ENCODE assay signal across 18 cellular contexts in the genomic region with DNA sequence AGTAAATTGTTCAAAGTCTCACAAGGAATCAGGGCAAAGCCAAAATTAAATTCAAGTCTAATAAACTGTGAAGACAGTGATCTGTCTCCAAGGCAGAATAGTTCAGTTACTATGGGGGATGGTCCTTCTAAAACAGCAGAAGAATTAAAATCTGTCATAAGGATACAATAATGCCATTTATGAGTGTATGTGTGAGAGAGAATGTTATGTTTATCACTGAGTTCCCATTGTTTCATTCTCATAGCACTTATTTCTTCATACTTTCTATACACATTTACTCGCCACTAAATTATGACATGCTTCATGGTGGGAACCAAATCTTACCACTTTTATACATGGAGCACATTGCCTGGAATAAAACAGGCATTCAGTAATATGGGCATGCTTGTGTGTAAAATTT.
DNase-seq lines count a peak whose midpoint lies in the region; ATAC-seq and TF ChIP-seq lines count a peak whose summit lies in the region.
"Had no signal": no experiment of that assay in that cellular context is flagged by ENCODE, and none has a peak within 500 bp of the region (broad histone marks: within the 10 kb centered on the region; RNA-seq: fewer than 3 reads in every experiment).

No MANE protein-coding gene starts in this region.

- no peak overlapping the region for H2BK5ac ChIP-seq in IMR-90 (ENCODE audit: low read depth, low read length, poor library complexity, severe bottlenecking)

- H3K4me1 ChIP-seq in IMR-90 (ENCODE audit: control insufficient read depth, insufficient read depth, low read length): peaks cover 2% of the 10 kb centered on the region; the same call in 1 of the 2 replicates

- no peaks in the 10 kb centered on the region for H3K27me3 ChIP-seq in IMR-90 (ENCODE audit: control insufficient read depth, insufficient read depth, low read length)

- POLR2A ChIA-PET in IMR-90 (lab: Charles Lee; ENCODE audit: unreplicated experiment): no interaction called here
- POLR2A ChIA-PET in activated CD8-positive, alpha-beta T cell treated with anti-CD3 and anti-CD28 coated beads for 36 hours (lab: Charles Lee): no interaction called here

- H3K27me3 Mint-ChIP-seq in chondrocyte (ENCODE audit: low read depth) (no peaks in the 10 kb centered on the region), progenitor cell of endocrine pancreas (no peaks in the 10 kb centered on the region)
- H3K27me3 Mint-ChIP-seq in activated T-cell treated with anti-CD3 and anti-CD28 coated beads, Interleukin-2, amount 50 U/mL, for 72 hours (ENCODE audit: low read depth): no peaks in the 10 kb centered on the region
- H3K27me3 Mint-ChIP-seq in activated CD8-positive, alpha-beta T cell treated with anti-CD3 and anti-CD28 coated beads for 36 hours: no peaks in the 10 kb centered on the region

- H3K36me3 ChIP-seq in IMR-90 (ENCODE audit: control insufficient read depth, insufficient read depth, low read length): no peaks in the 10 kb centered on the region
- H3K36me3 ChIP-seq: BLaER1 had no signal

- DNase-seq in COLO829 (ENCODE audit: low spot score): peak; percentile 18
- peak; percentile 14 for DNase-seq in IMR-90
- no peak for DNase-seq in chondrocyte (ENCODE audit: low spot score)
- DNase-seq in progenitor cell of endocrine pancreas (ENCODE audit: low spot score, unreplicated experiment): no peak
- no peak for DNase-seq in activated T-cell treated with anti-CD3 and anti-CD28 coated beads, Interleukin-2, amount 50 U/mL, for 72 hours
- no peak for DNase-seq in ecto neural progenitor cell (ENCODE audit: low spot score)
- DNase-seq in activated CD8-positive, alpha-beta T cell treated with anti-CD3 and anti-CD28 coated beads for 36 hours: no peak
- DNase-seq: AML-193; CD8-positive, alpha-beta memory T cell; DMS153; DND-41; GF-D8; GM23248; KG1 had no signal

- ATAC-seq in IMR-90 (ENCODE audit: low read depth) (no peak), GM18519 (IDR thresholded peaks at IDR 0.05; ENCODE audit: low FRiP score, unreplicated experiment) (no peak)
- ATAC-seq in activated T-cell treated with anti-CD3 and anti-CD28 coated beads, Interleukin-2, amount 50 U/mL, for 72 hours (replicated peaks in 1 of 2): no peak
- ATAC-seq in activated CD8-positive, alpha-beta T cell treated with anti-CD3 and anti-CD28 coated beads for 36 hours: no peak
- ATAC-seq: HCT116 had no signal

- no peak overlapping the region for H2AK9ac ChIP-seq in IMR-90 (replicated peaks; ENCODE audit: low read depth, low read length, poor library complexity)

- no peak overlapping the region for H4K91ac ChIP-seq in IMR-90 (ENCODE audit: insufficient read depth, low read depth, low read length)

- WGBS in IMR-90 (ENCODE audit: extremely low coverage in 2 of 2, insufficient read length in 1 of 2), 2 experiments: no CpG with 5 or more reads among the region's 1 CpG

- H3K27ac ChIP-seq in IMR-90 (ENCODE audit: insufficient read depth, low read length): no peak overlapping the region
- H3K27ac ChIP-seq: BLaER1, GM23248, HL-60 had no signal

- H3K4ac ChIP-seq in IMR-90 (ENCODE audit: low read depth, low read length): no peak overlapping the region

- H4K20me1 ChIP-seq in IMR-90 (ENCODE audit: insufficient read depth, low read length): no peaks in the 10 kb centered on the region

- H3K4me3 ChIP-seq in IMR-90 (ENCODE audit: insufficient read depth, low read depth, low read length): no peak overlapping the region
- H3K4me3 ChIP-seq: BLaER1, GM23248 had no signal

- no TSS peak for BruUV-seq in IMR-90 (replicated peaks; lab: Mats Ljungman, UMichigan)

- CTCF ChIA-PET in IMR-90 (lab: Yijun Ruan, JAX): no interaction called here
- CTCF ChIA-PET in activated CD8-positive, alpha-beta T cell treated with anti-CD3 and anti-CD28 coated beads for 36 hours (lab: Charles Lee): no interaction called here

- in situ Hi-C loops in IMR-90 (cut with MboI; ENCODE audit: low sequenced_read_pairs): no loop called here

- H2AK5ac ChIP-seq in IMR-90 (ENCODE audit: low read depth, low read length): no peak overlapping the region

- no peak overlapping the region for H2BK15ac ChIP-seq in IMR-90 (ENCODE audit: low read depth, low read length)

- intact Hi-C loops in IMR-90 (cut with micrococcal nuclease): no loop called here
- intact Hi-C loops in activated CD8-positive, alpha-beta T cell treated with anti-CD3 and anti-CD28 coated beads for 36 hours (cut with micrococcal nuclease): no loop called here

- H3K79me1 ChIP-seq in IMR-90 (ENCODE audit: low read depth in 1 of 2, low read length in 2 of 2): peaks cover 6% of the 10 kb centered on the region in 2 experiments; a peak in 3 of 4 replicates

- H2BK120ac ChIP-seq in IMR-90 (ENCODE audit: low read depth, low read length): no peak overlapping the region

- no peak overlapping the region for H2BK20ac ChIP-seq in IMR-90 (ENCODE audit: low read depth, low read length)

- H3K36me3 Mint-ChIP-seq in chondrocyte (ENCODE audit: low read depth) (peaks cover 2% of the 10 kb centered on the region), progenitor cell of endocrine pancreas (ENCODE audit: insufficient read depth) (peaks cover 5% of the 10 kb centered on the region)
- H3K36me3 Mint-ChIP-seq in activated T-cell treated with anti-CD3 and anti-CD28 coated beads, Interleukin-2, amount 50 U/mL, for 72 hours (ENCODE audit: insufficient read depth in 2 of 2): peaks cover 0 to 3% of the 10 kb centered on the region in 2 donors
- H3K36me3 Mint-ChIP-seq in activated CD8-positive, alpha-beta T cell treated with anti-CD3 and anti-CD28 coated beads for 36 hours (ENCODE audit: low read depth): peaks cover 4% of the 10 kb centered on the region

- no peak for TF ChIP-seq RAD21 in IMR-90 (IDR thresholded peaks at IDR 0.05; ENCODE audit: low read length)

- TF ChIP-seq POLR2A in IMR-90 (IDR thresholded peaks at IDR 0.05; ENCODE audit: low read depth, low read length): no peak

- H2AFZ ChIP-seq in IMR-90 (replicated peaks; ENCODE audit: low read length, poor library complexity): no peak overlapping the region
- H2AFZ ChIP-seq: GM23248 had no signal

- H3K18ac ChIP-seq in IMR-90 (ENCODE audit: low read depth, low read length): no peak overlapping the region

- no peak overlapping the region for H4K8ac ChIP-seq in IMR-90 (ENCODE audit: low read depth in 2 of 2, low read length in 2 of 2)

- H3K27ac Mint-ChIP-seq in chondrocyte (ENCODE audit: unreplicated experiment) (peak overlapping the region; percentile 46), progenitor cell of endocrine pancreas (peak overlapping the region; percentile 65)
- H3K27ac Mint-ChIP-seq in activated T-cell treated with anti-CD3 and anti-CD28 coated beads, Interleukin-2, amount 50 U/mL, for 72 hours: no peak overlapping the region
- no peak overlapping the region for H3K27ac Mint-ChIP-seq in activated CD8-positive, alpha-beta T cell treated with anti-CD3 and anti-CD28 coated beads for 36 hours

- no peak overlapping the region for H3K56ac ChIP-seq in IMR-90 (ENCODE audit: extremely low read depth, insufficient read depth, low read length)

- no peak overlapping the region for H3K9ac ChIP-seq in IMR-90 (ENCODE audit: low read depth, low read length)
- H3K9ac ChIP-seq: BLaER1, GM23248 had no signal

- no peak overlapping the region for H3K23ac ChIP-seq in IMR-90 (ENCODE audit: low read depth, low read length)

- H3K4me3 Mint-ChIP-seq in chondrocyte (ENCODE audit: unreplicated experiment) (no peak overlapping the region), progenitor cell of endocrine pancreas (ENCODE audit: low read depth) (no peak overlapping the region)
- H3K4me3 Mint-ChIP-seq in activated T-cell treated with anti-CD3 and anti-CD28 coated beads, Interleukin-2, amount 50 U/mL, for 72 hours: no peak overlapping the region
- no peak overlapping the region for H3K4me3 Mint-ChIP-seq in activated CD8-positive, alpha-beta T cell treated with anti-CD3 and anti-CD28 coated beads for 36 hours
- H3K4me3 Mint-ChIP-seq: CD8-positive, alpha-beta memory T cell had no signal

- H3K4me1 Mint-ChIP-seq in chondrocyte (ENCODE audit: low read depth) (peaks cover 36% of the 10 kb centered on the region), progenitor cell of endocrine pancreas (ENCODE audit: low read depth) (peaks cover 25% of the 10 kb centered on the region)
- H3K4me1 Mint-ChIP-seq in activated T-cell treated with anti-CD3 and anti-CD28 coated beads, Interleukin-2, amount 50 U/mL, for 72 hours (ENCODE audit: low read depth): peaks cover 16% of the 10 kb centered on the region
- peaks cover 17% of the 10 kb centered on the region for H3K4me1 Mint-ChIP-seq in activated CD8-positive, alpha-beta T cell treated with anti-CD3 and anti-CD28 coated beads for 36 hours (ENCODE audit: low read depth)

- dilution Hi-C loops in IMR-90 (cut with HindIII; ENCODE audit: low sequenced_read_pairs, unreplicated experiment): no loop called here

- no peak for TF ChIP-seq CTCF in IMR-90 (conservative IDR thresholded peaks at IDR 0.05; ENCODE audit: low read depth, low read length)
- no peak for TF ChIP-seq CTCF in chondrocyte (IDR thresholded peaks at IDR 0.05)
- no peak for TF ChIP-seq CTCF in progenitor cell of endocrine pancreas (IDR thresholded peaks at IDR 0.05; ENCODE audit: unreplicated experiment)
- TF ChIP-seq CTCF in activated CD8-positive, alpha-beta T cell treated with anti-CD3 and anti-CD28 coated beads for 36 hours (IDR thresholded peaks at IDR 0.05): no peak

- H3K9me3 ChIP-seq in IMR-90 (ENCODE audit: control insufficient read depth, insufficient read depth, low read length): no peaks in the 10 kb centered on the region
- H3K9me3 ChIP-seq: BLaER1 had no signal

- no peak overlapping the region for H4K5ac ChIP-seq in IMR-90 (ENCODE audit: low read depth, low read length)

- no peak overlapping the region for H3K14ac ChIP-seq in IMR-90 (replicated peaks; ENCODE audit: low read depth, low read length)

- H3K9me1 ChIP-seq in IMR-90 (ENCODE audit: insufficient read depth, low read length): no peaks in the 10 kb centered on the region

- no peaks in the 10 kb centered on the region for H3K9me3 Mint-ChIP-seq in chondrocyte (ENCODE audit: low read depth)
- H3K9me3 Mint-ChIP-seq in progenitor cell of endocrine pancreas (ENCODE audit: low read depth): no peaks in the 10 kb centered on the region
- no peaks in the 10 kb centered on the region for H3K9me3 Mint-ChIP-seq in activated T-cell treated with anti-CD3 and anti-CD28 coated beads, Interleukin-2, amount 50 U/mL, for 72 hours
- no peaks in the 10 kb centered on the region for H3K9me3 Mint-ChIP-seq in activated CD8-positive, alpha-beta T cell treated with anti-CD3 and anti-CD28 coated beads for 36 hours
- H3K9me3 Mint-ChIP-seq: CD8-positive, alpha-beta memory T cell had no signal

- H3K4me2 ChIP-seq in IMR-90 (ENCODE audit: low read depth, low read length): no peak overlapping the region
- H3K4me2 ChIP-seq: BLaER1 had no signal

TF ChIP-seq in IMR-90, 13 proteins besides CTCF, POLR2A, EP300 and RAD21 (continues in another document):
- TF ChIP-seq NFE2L2 (IDR thresholded peaks at IDR 0.05; ENCODE audit: low read depth, low read length) (no peak), MAFK (IDR thresholded peaks at IDR 0.05; ENCODE audit: low read depth, low read length) (no peak), SMC3 (IDR thresholded peaks at IDR 0.05; ENCODE audit: low read depth, low read length) (no peak)

Comparison
In these comparisons a context has a peak if more than half of its experiments do, and no peak if none do; other contexts are left out.
1. DNase-seq: peak in COLO829 (single experiment) and IMR-90 (single experiment); none in chondrocyte (single experiment), progenitor cell of endocrine pancreas (single experiment), activated T-cell treated with anti-CD3 and anti-CD28 coated beads, Interleukin-2, amount 50 U/mL, for 72 hours (0 of 2), ecto neural progenitor cell (single experiment) and activated CD8-positive, alpha-beta T cell treated with anti-CD3 and anti-CD28 coated beads for 36 hours (single experiment).
2. H3K27ac Mint-ChIP-seq: peak in chondrocyte (single experiment) and progenitor cell of endocrine pancreas (single experiment); none in activated T-cell treated with anti-CD3 and anti-CD28 coated beads, Interleukin-2, amount 50 U/mL, for 72 hours (single experiment) and activated CD8-positive, alpha-beta T cell treated with anti-CD3 and anti-CD28 coated beads for 36 hours (single experiment).